ENCODE assay signal across 2 cellular contexts in the genomic region with DNA sequence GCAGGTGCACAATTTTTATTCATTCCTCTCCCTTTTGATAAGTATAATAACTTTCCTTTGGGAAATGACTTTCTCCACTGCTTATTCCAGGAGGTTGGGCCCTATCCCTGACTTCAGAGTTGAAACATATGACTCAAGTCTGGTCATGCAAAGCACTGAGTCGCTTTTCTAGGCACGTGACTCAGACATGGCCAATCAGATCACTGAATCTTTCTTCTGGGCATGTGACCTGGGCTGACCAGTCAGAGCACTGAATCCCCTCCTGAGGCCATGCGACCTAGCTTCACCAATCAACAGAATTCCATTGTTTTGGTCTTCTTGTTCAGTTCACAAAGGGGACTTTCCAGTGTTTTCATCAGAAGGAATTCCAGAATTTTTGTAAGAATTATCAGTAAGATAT.
A peak's percentile ranks its signal among the peaks of the same experiment; 100 is the strongest.
TF ChIP-seq lines count a peak whose summit lies in the region.

No MANE protein-coding gene starts in this region.

TF ChIP-seq in HepG2, 621 proteins besides CTCF, POLR2A, EP300 and RAD21:
- TF ChIP-seq ZNF33A (CRISPR knock-in tag; IDR thresholded peaks at IDR 0.05; ENCODE audit: borderline replicate concordance) (no peak), ZBTB20 (CRISPR knock-in tag; IDR thresholded peaks at IDR 0.05; ENCODE audit: borderline replicate concordance, low read depth) (no peak)
- TF ChIP-seq, protein P1, sequence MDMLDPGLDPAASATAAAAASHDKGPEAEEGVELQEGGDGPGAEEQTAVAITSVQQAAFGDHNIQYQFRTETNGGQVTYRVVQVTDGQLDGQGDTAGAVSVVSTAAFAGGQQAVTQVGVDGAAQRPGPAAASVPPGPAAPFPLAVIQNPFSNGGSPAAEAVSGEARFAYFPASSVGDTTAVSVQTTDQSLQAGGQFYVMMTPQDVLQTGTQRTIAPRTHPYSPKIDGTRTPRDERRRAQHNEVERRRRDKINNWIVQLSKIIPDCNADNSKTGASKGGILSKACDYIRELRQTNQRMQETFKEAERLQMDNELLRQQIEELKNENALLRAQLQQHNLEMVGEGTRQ (IDR thresholded peaks at IDR 0.05; ENCODE audit: low read depth, low read length) = peak; percentile 37; the same call in 1 of the 2 replicates
- TF ChIP-seq, protein P1 (CRISPR knock-in tag; IDR thresholded peaks at IDR 0.05; ENCODE audit: borderline replicate concordance) = no peak

TF ChIP-seq in K562, 482 proteins besides CTCF, POLR2A, EP300 and RAD21:
- TF ChIP-seq RAD51 (IDR thresholded peaks at IDR 0.05; ENCODE audit: borderline replicate concordance, low read depth) = peak; percentile 47; the same call in 1 of the 2 replicates
- no peak for TF ChIP-seq ZNF174 (CRISPR knock-in tag; IDR thresholded peaks at IDR 0.05)
- TF ChIP-seq, protein P1 (CRISPR knock-in tag; IDR thresholded peaks at IDR 0.05) = peak; percentile 53
- TF ChIP-seq, protein P2, sequence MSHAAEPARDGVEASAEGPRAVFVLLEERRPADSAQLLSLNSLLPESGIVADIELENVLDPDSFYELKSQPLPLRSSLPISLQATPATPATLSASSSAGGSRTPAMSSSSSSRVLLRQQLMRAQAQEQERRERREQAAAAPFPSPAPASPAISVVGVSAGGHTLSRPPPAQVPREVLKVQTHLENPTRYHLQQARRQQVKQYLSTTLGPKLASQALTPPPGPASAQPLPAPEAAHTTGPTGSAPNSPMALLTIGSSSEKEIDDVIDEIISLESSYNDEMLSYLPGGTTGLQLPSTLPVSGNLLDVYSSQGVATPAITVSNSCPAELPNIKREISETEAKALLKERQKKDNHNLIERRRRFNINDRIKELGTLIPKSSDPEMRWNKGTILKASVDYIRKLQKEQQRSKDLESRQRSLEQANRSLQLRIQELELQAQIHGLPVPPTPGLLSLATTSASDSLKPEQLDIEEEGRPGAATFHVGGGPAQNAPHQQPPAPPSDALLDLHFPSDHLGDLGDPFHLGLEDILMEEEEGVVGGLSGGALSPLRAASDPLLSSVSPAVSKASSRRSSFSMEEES (CRISPR knock-in tag; IDR thresholded peaks at IDR 0.05) = peak; percentile 54; the same call in 1 of the 2 replicates
- TF ChIP-seq, protein P3, sequence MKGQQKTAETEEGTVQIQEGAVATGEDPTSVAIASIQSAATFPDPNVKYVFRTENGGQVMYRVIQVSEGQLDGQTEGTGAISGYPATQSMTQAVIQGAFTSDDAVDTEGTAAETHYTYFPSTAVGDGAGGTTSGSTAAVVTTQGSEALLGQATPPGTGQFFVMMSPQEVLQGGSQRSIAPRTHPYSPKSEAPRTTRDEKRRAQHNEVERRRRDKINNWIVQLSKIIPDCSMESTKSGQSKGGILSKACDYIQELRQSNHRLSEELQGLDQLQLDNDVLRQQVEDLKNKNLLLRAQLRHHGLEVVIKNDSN (CRISPR knock-in tag; IDR thresholded peaks at IDR 0.05) = peak; percentile 95
